ENCODE assay signal across 1 cellular context in the genomic region with DNA sequence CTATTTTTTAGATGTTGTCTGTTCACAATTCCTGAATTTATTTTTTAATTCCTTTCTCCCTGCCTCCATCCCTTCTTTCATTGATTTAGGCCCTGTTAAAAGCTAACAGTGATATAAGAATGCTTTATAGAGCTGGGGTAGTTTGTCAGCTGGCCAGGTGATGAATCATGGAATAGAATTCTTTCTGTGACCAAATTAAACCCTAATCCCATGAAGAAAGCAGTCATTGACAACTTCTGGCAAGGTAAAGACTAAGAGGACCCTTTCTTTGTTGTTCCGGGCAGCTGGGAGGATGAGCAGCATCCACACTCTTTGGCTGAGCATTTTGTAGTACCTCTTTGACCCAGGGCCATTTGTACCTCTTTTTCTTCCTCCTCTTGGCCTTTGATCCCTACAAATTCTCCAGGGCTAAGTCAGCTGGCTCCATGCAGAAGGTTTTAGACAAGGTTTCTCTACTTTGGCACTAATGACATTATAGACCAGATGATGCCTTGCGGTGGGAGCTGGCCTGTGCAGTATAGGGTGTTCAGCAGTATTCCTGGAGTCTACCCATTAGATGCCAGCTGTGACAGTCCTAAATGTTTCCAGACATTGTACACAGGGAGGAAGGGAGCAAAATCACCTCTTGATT.
TF ChIP-seq lines count a peak whose summit lies in the region.

No MANE protein-coding gene starts in this region.

TF ChIP-seq in IMR-90, 13 proteins besides CTCF, POLR2A, EP300 and RAD21:
- TF ChIP-seq ELK1 (IDR thresholded peaks at IDR 0.05; ENCODE audit: borderline replicate concordance, low read depth, low read length) (no peak), RCOR1 (IDR thresholded peaks at IDR 0.05; ENCODE audit: insufficient replicate concordance, low read length) (no peak), FOS (IDR thresholded peaks at IDR 0.05; ENCODE audit: low read depth, low read length) (no peak), MXI1 (IDR thresholded peaks at IDR 0.05; ENCODE audit: borderline replicate concordance, low read depth, low read length) (no peak), USF2 (IDR thresholded peaks at IDR 0.05; ENCODE audit: low read depth, low read length) (no peak), CEBPB (IDR thresholded peaks at IDR 0.05; ENCODE audit: low read depth, low read length) (no peak), BHLHE40 (IDR thresholded peaks at IDR 0.05; ENCODE audit: low read depth, low read length) (no peak), RFX5 (IDR thresholded peaks at IDR 0.05; ENCODE audit: low read depth, low read length) (no peak), MAFK (IDR thresholded peaks at IDR 0.05; ENCODE audit: low read depth, low read length) (no peak), CHD1 (IDR thresholded peaks at IDR 0.05; ENCODE audit: low read depth, low read length) (no peak), SMC3 (IDR thresholded peaks at IDR 0.05; ENCODE audit: low read depth, low read length) (no peak), NFE2L2 (IDR thresholded peaks at IDR 0.05; ENCODE audit: low read depth, low read length) (no peak), MAZ (IDR thresholded peaks at IDR 0.05; ENCODE audit: borderline replicate concordance, low read depth, low read length) (no peak)
